In genomic region chr2:146985753-146986152, GRCh38 we compare ENCODE assay signal across 24 cellular contexts.
DNase-seq lines count a peak whose midpoint lies in the region; ATAC-seq and TF ChIP-seq lines count a peak whose summit lies in the region.
"Had no signal": no experiment of that assay in that cellular context is flagged by ENCODE, and none has a peak within 500 bp of the region (broad histone marks: within the 10 kb centered on the region; RNA-seq: fewer than 3 reads in every experiment).

No MANE protein-coding gene starts in this region.

- H3K27ac ChIP-seq in RWPE1 (peak overlapping the region; percentile 41; the same call in 1 of the 2 replicates), esophagus squamous epithelium (peak overlapping the region; percentile 2 to 45 (median 32)), osteoblast (ENCODE audit: low read depth, low read length) (peak overlapping the region; percentile 78)
- H3K27ac ChIP-seq: psoas muscle, tibial artery had no signal

- no peak for DNase-seq in RWPE1 (ENCODE audit: low spot score)
- DNase-seq in esophagus squamous epithelium (lab: John Stamatoyannopoulos, UW), result no peak
- no peak for DNase-seq in osteoblast (ENCODE audit: insufficient read length, low spot score, missing footprints)
- no peak for DNase-seq in MV-4-11 (lab: John Stamatoyannopoulos, UW)
- DNase-seq in stimulated activated naive B cell treated with anti-CD40 and anti-IgM and Interleukin-4, amounts not matched to agents 10 μg/mL and 1 μg/mL and 100 μg/mL, for 72 hours, result no peak
- DNase-seq in NCI-H2029 (lab: John Stamatoyannopoulos, UW), result no peak
- DNase-seq in foreskin melanocyte, result no peak
- DNase-seq: activated CD8-positive, alpha-beta memory T cell treated with anti-CD3 and anti-CD28 coated beads for 24 hours; CD4-positive, alpha-beta memory T cell; DND-41; glutamatergic neuron; naive B cell; NCI-H1092; NCI-H524 treated with DMSO at 0.1 percent for 48 hours; psoas muscle; SIG-M5; stimulated activated CD4-positive, alpha-beta T cell treated with anti-CD3 and anti-CD28 coated beads, Interleukin-12 subunit alpha, Interleukin-12 subunit beta, amount 100 ng/mL, for 4 hours; T-helper 2 cell; tibial artery had no signal

- H3K27me3 Mint-ChIP-seq in stimulated activated naive B cell treated with anti-CD40 and anti-IgM and Interleukin-4, amounts not matched to agents 10 μg/mL and 1 μg/mL and 100 μg/mL, for 72 hours, result no peaks in the 10 kb centered on the region
- H3K27me3 Mint-ChIP-seq: naive B cell had no signal

- no peak overlapping the region for H2AFZ ChIP-seq in osteoblast (ENCODE audit: low read length)

- H3K27ac Mint-ChIP-seq in stimulated activated naive B cell treated with anti-CD40 and anti-IgM and Interleukin-4, amounts not matched to agents 10 μg/mL and 1 μg/mL and 100 μg/mL, for 72 hours, result no peak overlapping the region
- H3K27ac Mint-ChIP-seq: activated naive CD8-positive, alpha-beta T cell; CD4-positive, alpha-beta memory T cell; naive B cell; stimulated activated effector memory CD8-positive, alpha-beta T cell treated with anti-CD3 and anti-CD28 coated beads, Interleukin-12 subunit alpha, Interleukin-12 subunit beta, amount 100 ng/mL, for 72 hours had no signal

- ATAC-seq in GM18511 (IDR thresholded peaks at IDR 0.05; ENCODE audit: unreplicated experiment), result peak; percentile 19
- ATAC-seq in stimulated activated naive B cell treated with anti-CD40 and anti-IgM and Interleukin-4, amounts not matched to agents 10 μg/mL and 1 μg/mL and 100 μg/mL, for 72 hours (replicated peaks), result no peak
- ATAC-seq: K562; psoas muscle; stimulated activated effector memory CD8-positive, alpha-beta T cell treated with anti-CD3 and anti-CD28 coated beads, Interleukin-12 subunit alpha, Interleukin-12 subunit beta, amount 100 ng/mL, for 72 hours had no signal

- no peaks in the 10 kb centered on the region for H3K27me3 ChIP-seq in esophagus squamous epithelium
- no peaks in the 10 kb centered on the region for H3K27me3 ChIP-seq in osteoblast (ENCODE audit: insufficient read depth, low read length)
- H3K27me3 ChIP-seq: tibial artery had no signal

- no peaks in the 10 kb centered on the region for H4K20me1 ChIP-seq in osteoblast (ENCODE audit: insufficient read depth, low read length)

- POLR2A ChIA-PET in RWPE1 (lab: Yijun Ruan, JAX; ENCODE audit: low non-redundant PET), result no interaction called here

- H3K4me1 ChIP-seq in esophagus squamous epithelium (peaks cover 0 to 51% (median 13%) of the 10 kb centered on the region in 3 donors), osteoblast (ENCODE audit: insufficient read depth, low read length) (peaks cover 54% of the 10 kb centered on the region)
- H3K4me1 ChIP-seq: psoas muscle had no signal

- peak overlapping the region; percentile 33 for H3K4me2 ChIP-seq in osteoblast (ENCODE audit: insufficient read depth, low read length)

- no peak overlapping the region for H3K4me3 ChIP-seq in esophagus squamous epithelium
- H3K4me3 ChIP-seq in osteoblast (ENCODE audit: insufficient read depth, low read length), result no peak overlapping the region
- H3K4me3 ChIP-seq: K562, psoas muscle, tibial artery had no signal

- TF ChIP-seq CTCF in RWPE1 (conservative IDR thresholded peaks at IDR 0.05; ENCODE audit: low read depth) (no peak), esophagus squamous epithelium (IDR thresholded peaks at IDR 0.05) (no peak), osteoblast (IDR thresholded peaks at IDR 0.05; ENCODE audit: extremely low read depth, low read depth, low read length) (no peak)

- 23 to 24% methylated on average over 2 of the region's 2 CpGs for WGBS in esophagus squamous epithelium, 2 donors

- CTCF ChIA-PET in RWPE1 (lab: Yijun Ruan, JAX), result no interaction called here

- H3K4me3 Mint-ChIP-seq in stimulated activated naive B cell treated with anti-CD40 and anti-IgM and Interleukin-4, amounts not matched to agents 10 μg/mL and 1 μg/mL and 100 μg/mL, for 72 hours, result no peak overlapping the region
- H3K4me3 Mint-ChIP-seq: activated naive CD8-positive, alpha-beta T cell; brain; CD4-positive, alpha-beta memory T cell; naive B cell; stimulated activated effector memory CD8-positive, alpha-beta T cell treated with anti-CD3 and anti-CD28 coated beads, Interleukin-12 subunit alpha, Interleukin-12 subunit beta, amount 100 ng/mL, for 72 hours had no signal

- no peaks in the 10 kb centered on the region for H3K79me2 ChIP-seq in osteoblast (ENCODE audit: insufficient read depth, low read length)

- H3K4me1 Mint-ChIP-seq in stimulated activated naive B cell treated with anti-CD40 and anti-IgM and Interleukin-4, amounts not matched to agents 10 μg/mL and 1 μg/mL and 100 μg/mL, for 72 hours, result peaks cover 3 to 10% of the 10 kb centered on the region in 2 donors
- H3K4me1 Mint-ChIP-seq: stimulated activated effector memory CD8-positive, alpha-beta T cell treated with anti-CD3 and anti-CD28 coated beads, Interleukin-12 subunit alpha, Interleukin-12 subunit beta, amount 100 ng/mL, for 72 hours had no signal

- H3K9me3 ChIP-seq in esophagus squamous epithelium (no peaks in the 10 kb centered on the region), osteoblast (ENCODE audit: low read depth, low read length) (no peaks in the 10 kb centered on the region)
- H3K9me3 ChIP-seq: psoas muscle, tibial artery had no signal

- TF ChIP-seq POLR2A in esophagus squamous epithelium (IDR thresholded peaks at IDR 0.05), result no peak

- no peaks in the 10 kb centered on the region for H3K36me3 ChIP-seq in esophagus squamous epithelium
- H3K36me3 ChIP-seq in osteoblast (ENCODE audit: insufficient read depth, low read length), result no peaks in the 10 kb centered on the region
- H3K36me3 ChIP-seq: tibial artery had no signal

- peaks cover under 1 to 2% of the 10 kb centered on the region in 2 donors for H3K9me3 Mint-ChIP-seq in stimulated activated naive B cell treated with anti-CD40 and anti-IgM and Interleukin-4, amounts not matched to agents 10 μg/mL and 1 μg/mL and 100 μg/mL, for 72 hours
- H3K9me3 Mint-ChIP-seq: brain; CD4-positive, alpha-beta memory T cell had no signal

- intact Hi-C loops in esophagus squamous epithelium (cut with DNase I), result no loop called here

- H3K36me3 Mint-ChIP-seq in stimulated activated naive B cell treated with anti-CD40 and anti-IgM and Interleukin-4, amounts not matched to agents 10 μg/mL and 1 μg/mL and 100 μg/mL, for 72 hours, result no peaks in the 10 kb centered on the region
- H3K36me3 Mint-ChIP-seq: activated naive CD8-positive, alpha-beta T cell; brain; CD4-positive, alpha-beta memory T cell; naive B cell; stimulated activated effector memory CD8-positive, alpha-beta T cell treated with anti-CD3 and anti-CD28 coated beads, Interleukin-12 subunit alpha, Interleukin-12 subunit beta, amount 100 ng/mL, for 72 hours had no signal
